ENCODE assay signal across 18 cellular contexts in genomic region chr5:41735213-41735612, GRCh38.
DNase-seq lines count a peak whose midpoint lies in the region; ATAC-seq and TF ChIP-seq lines count a peak whose summit lies in the region.
"Had no signal": no experiment of that assay in that cellular context is flagged by ENCODE, and none has a peak within 500 bp of the region (broad histone marks: within the 10 kb centered on the region; RNA-seq: fewer than 3 reads in every experiment).

No MANE protein-coding gene starts in this region.

- H3K27ac Mint-ChIP-seq in endothelial cell (ENCODE audit: unreplicated experiment), result no peak overlapping the region

- H3K4me3 ChIP-seq in lower leg skin (ENCODE audit: low read depth, poor library complexity, severe bottlenecking) (no peak overlapping the region), adrenal gland (no peak overlapping the region)
- H3K4me3 ChIP-seq: dorsolateral prefrontal cortex, Peyer's patch, upper lobe of right lung had no signal

- no peaks in the 10 kb centered on the region for H3K27me3 Mint-ChIP-seq in endothelial cell (ENCODE audit: unreplicated experiment)
- H3K27me3 Mint-ChIP-seq: naive thymus-derived CD8-positive, alpha-beta T cell had no signal

- no peaks in the 10 kb centered on the region for H3K36me3 Mint-ChIP-seq in endothelial cell (ENCODE audit: low read depth, unreplicated experiment)

- H3K9me3 Mint-ChIP-seq in endothelial cell (ENCODE audit: unreplicated experiment), result no peaks in the 10 kb centered on the region

- no peaks in the 10 kb centered on the region for H3K27me3 ChIP-seq in adrenal gland
- H3K27me3 ChIP-seq: dorsolateral prefrontal cortex, Peyer's patch, upper lobe of right lung had no signal

- TF ChIP-seq POLR2A in lower leg skin (IDR thresholded peaks at IDR 0.05), result no peak
- no peak for TF ChIP-seq POLR2A in adrenal gland (IDR thresholded peaks at IDR 0.05)

- H3K4me1 Mint-ChIP-seq in endothelial cell (ENCODE audit: unreplicated experiment), result no peaks in the 10 kb centered on the region
- H3K4me1 Mint-ChIP-seq: naive thymus-derived CD8-positive, alpha-beta T cell had no signal

- ATAC-seq in GM18508 (IDR thresholded peaks at IDR 0.05; ENCODE audit: insufficient read depth, unreplicated experiment) (peak; percentile 47), GM19468 (IDR thresholded peaks at IDR 0.05; ENCODE audit: extremely low read depth, unreplicated experiment) (peak; percentile 58), HG02798 (IDR thresholded peaks at IDR 0.05; ENCODE audit: poor library complexity, unreplicated experiment) (peak; percentile 81), HG03378 (IDR thresholded peaks at IDR 0.05; ENCODE audit: unreplicated experiment) (peak; percentile 81)
- ATAC-seq: left ventricle myocardium superior; naive thymus-derived CD8-positive, alpha-beta T cell; upper lobe of right lung had no signal

- no peaks in the 10 kb centered on the region for H3K9me3 ChIP-seq in adrenal gland (replicated peaks in 1 of 3)
- H3K9me3 ChIP-seq: Peyer's patch, upper lobe of right lung had no signal

- no peak overlapping the region for H3K27ac ChIP-seq in adrenal gland
- H3K27ac ChIP-seq: dorsolateral prefrontal cortex, Peyer's patch, upper lobe of right lung had no signal

- H3K4me3 Mint-ChIP-seq in endothelial cell (ENCODE audit: unreplicated experiment), result no peak overlapping the region
- H3K4me3 Mint-ChIP-seq: naive thymus-derived CD8-positive, alpha-beta T cell had no signal

- intact Hi-C loops in lower leg skin (cut with DNase I; ENCODE audit: low total_unique reads) (no loop called here), adrenal gland (cut with DNase I) (no loop called here)

- no peak for TF ChIP-seq CTCF in endothelial cell (IDR thresholded peaks at IDR 0.05; ENCODE audit: unreplicated experiment)
- TF ChIP-seq CTCF in lower leg skin (IDR thresholded peaks at IDR 0.05), result no peak
- no peak for TF ChIP-seq CTCF in adrenal gland (IDR thresholded peaks at IDR 0.05)

- H3K4me1 ChIP-seq in adrenal gland (replicated peaks in 1 of 2), result no peaks in the 10 kb centered on the region
- H3K4me1 ChIP-seq: Peyer's patch, upper lobe of right lung had no signal

- no peak for DNase-seq in endothelial cell (ENCODE audit: low spot score)
- DNase-seq in lower leg skin (ENCODE audit: low spot score in 2 of 2), result no peak
- DNase-seq in adrenal gland, result no peak
- no peak for DNase-seq in NCI-H510A (lab: John Stamatoyannopoulos, UW)
- DNase-seq: Calu3; dorsolateral prefrontal cortex; left ventricle myocardium superior; naive thymus-derived CD8-positive, alpha-beta T cell; NCI-H1092; NCI-H345; Peyer's patch; stimulated activated CD4-positive, alpha-beta T cell treated with anti-CD3 and anti-CD28 coated beads, Interleukin-1b, Interleukin-23, amount 100 ng/mL, for 48 hours; T-helper 1 cell; upper lobe of right lung had no signal

- no peaks in the 10 kb centered on the region for H3K36me3 ChIP-seq in adrenal gland (replicated peaks in 1 of 2)
